ENCODE assay signal across 28 cellular contexts in the genomic region with DNA sequence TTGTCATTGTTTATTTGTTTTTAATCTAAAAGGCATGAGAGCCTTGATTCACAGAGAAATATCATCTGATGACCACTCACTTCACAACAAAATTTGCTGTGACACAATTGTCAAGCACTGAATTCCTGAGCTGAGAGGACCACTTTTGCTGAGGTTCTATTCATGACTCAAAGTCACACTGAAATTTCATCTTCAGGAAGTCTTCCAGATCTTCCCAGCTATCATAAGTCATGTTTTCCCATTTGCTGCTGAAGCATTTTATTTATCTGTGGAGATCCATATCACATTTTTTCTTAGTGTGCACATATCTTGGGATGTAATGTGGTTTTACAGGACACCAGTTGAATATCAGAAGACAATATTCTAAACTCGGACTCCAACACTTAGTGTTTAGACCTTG.
"Had no signal": no experiment of that assay in that cellular context is flagged by ENCODE, and none has a peak within 500 bp of the region (broad histone marks: within the 10 kb centered on the region; RNA-seq: fewer than 3 reads in every experiment).

No MANE protein-coding gene starts in this region.

- H2AFZ ChIP-seq: hepatocyte, neural progenitor cell, parathyroid adenoma had no signal

- H3K4me1 Mint-ChIP-seq: naive thymus-derived CD4-positive, alpha-beta T cell; nephron; neural progenitor cell had no signal

- H3K9ac ChIP-seq: neural progenitor cell, parathyroid adenoma had no signal

- ATAC-seq: effector memory CD8-positive, alpha-beta T cell; foreskin keratinocyte; gastroesophageal sphincter; heart left ventricle; left lobe of liver; naive thymus-derived CD4-positive, alpha-beta T cell had no signal

- H3K9me3 Mint-ChIP-seq: effector memory CD8-positive, alpha-beta T cell; nephron; neural progenitor cell; type B pancreatic cell had no signal

- H3K4me3 Mint-ChIP-seq: effector memory CD8-positive, alpha-beta T cell; naive thymus-derived CD4-positive, alpha-beta T cell; nephron; neural progenitor cell; type B pancreatic cell had no signal

- H3K4me1 ChIP-seq: esophagus squamous epithelium, foreskin keratinocyte, gastroesophageal sphincter, heart left ventricle, neural progenitor cell, parathyroid adenoma, stomach, tibial artery had no signal

- H3K36me3 ChIP-seq: esophagus squamous epithelium, heart left ventricle, neural progenitor cell, right lobe of liver, stomach, tibial artery had no signal

- H3K4me3 ChIP-seq: esophagus squamous epithelium, gastroesophageal sphincter, heart left ventricle, hepatocyte, neural progenitor cell, right lobe of liver, smooth muscle cell, stomach, testis, tibial artery had no signal

- DNase-seq: cortex of kidney; effector memory CD8-positive, alpha-beta T cell; erythroblast; esophagus squamous epithelium; foreskin keratinocyte; heart left ventricle; kidney; mesendoderm; midbrain; naive thymus-derived CD4-positive, alpha-beta T cell; right lobe of liver; stimulated activated CD4-positive, alpha-beta T cell treated with anti-CD3 and anti-CD28 coated beads, Interleukin-12 subunit alpha, Interleukin-12 subunit beta, amount 100 ng/mL, for 4 hours; stimulated activated CD4-positive, alpha-beta T cell treated with anti-CD3 and anti-CD28 coated beads, Interleukin-1b, Interleukin-23, amount 100 ng/mL, for 48 hours; stimulated activated CD4-positive, alpha-beta T cell treated with anti-CD3 and anti-CD28 coated beads, Interleukin-4, amount 100 ng/mL, for 1 hour; stimulated activated CD8-positive, alpha-beta memory T cell treated with anti-CD3 and anti-CD28 coated beads, Interleukin-4, amount 100 ng/mL, for 48 hours; stimulated activated naive CD4-positive, alpha-beta T cell treated with Interleukin-2 at 50 U/mL for 16 hours; stomach; testis; tibial artery had no signal

- H3K27me3 Mint-ChIP-seq: effector memory CD8-positive, alpha-beta T cell; naive thymus-derived CD4-positive, alpha-beta T cell; progenitor cell of endocrine pancreas; type B pancreatic cell had no signal

- H3K27ac Mint-ChIP-seq: effector memory CD8-positive, alpha-beta T cell; naive thymus-derived CD4-positive, alpha-beta T cell; nephron; neural progenitor cell; progenitor cell of endocrine pancreas; type B pancreatic cell had no signal

- H3K27ac ChIP-seq: esophagus squamous epithelium, foreskin keratinocyte, gastroesophageal sphincter, heart left ventricle, hepatocyte, neural progenitor cell, parathyroid adenoma, right lobe of liver, stomach, testis, tibial artery had no signal

- H3K4me2 ChIP-seq: hepatocyte, neural progenitor cell, smooth muscle cell had no signal

- H3K27me3 ChIP-seq: esophagus squamous epithelium, gastroesophageal sphincter, heart left ventricle, hepatocyte, neural progenitor cell, right lobe of liver, stomach, testis, tibial artery had no signal

- H3K79me2 ChIP-seq: hepatocyte, parathyroid adenoma had no signal

- H3K9me3 ChIP-seq: esophagus squamous epithelium, gastroesophageal sphincter, heart left ventricle, right lobe of liver, stomach, testis, tibial artery had no signal
